In genomic region chr5:43273552-43273951, GRCh38 we compare ENCODE assay signal across 32 cellular contexts.
"Had no signal": no experiment of that assay in that cellular context is flagged by ENCODE, and none has a peak within 500 bp of the region (broad histone marks: within the 10 kb centered on the region; RNA-seq: fewer than 3 reads in every experiment).

No MANE protein-coding gene starts in this region.

- H3K27ac ChIP-seq: ascending aorta, cardiac muscle cell, colonic mucosa, dorsolateral prefrontal cortex, esophagus muscularis mucosa, foreskin keratinocyte, gastrocnemius medialis, heart left ventricle, VCaP had no signal

- H3K36me3 ChIP-seq: ascending aorta, breast epithelium, cardiac muscle cell, colonic mucosa, gastrocnemius medialis, heart left ventricle had no signal

- H3K4me3 ChIP-seq: ascending aorta, breast epithelium, cardiac muscle cell, colonic mucosa, dorsolateral prefrontal cortex, esophagus muscularis mucosa, gastrocnemius medialis, heart left ventricle had no signal

- H3K27me3 Mint-ChIP-seq: brain had no signal

- H3K36me3 Mint-ChIP-seq: activated naive CD4-positive, alpha-beta T cell treated with anti-CD3 and anti-CD28 coated beads, Interleukin-2, amount 10 ng/mL, durations not matched to agents 7 days and 5 days; activated naive CD8-positive, alpha-beta T cell treated with anti-CD3 and anti-CD28 coated beads, Interleukin-2, amount 10 ng/mL, durations not matched to agents 7 days and 5 days; WTC11 had no signal

- H3K27ac Mint-ChIP-seq: activated CD4-positive, alpha-beta T cell treated with anti-CD3 and anti-CD28 coated beads, Interleukin-2, amount 10 ng/mL, durations not matched to agents 7 days and 5 days; activated CD8-positive, alpha-beta T cell treated with anti-CD3 and anti-CD28 coated beads for 36 hours; activated naive CD4-positive, alpha-beta T cell treated with anti-CD3 and anti-CD28 coated beads, Interleukin-2, amount 50 U/mL, for 72 hours; activated naive CD8-positive, alpha-beta T cell treated with anti-CD3 and anti-CD28 coated beads, Interleukin-2, amount 10 ng/mL, durations not matched to agents 7 days and 5 days; activated T-helper 1 cell treated with anti-CD3 and anti-CD28 coated beads, Interleukin-12 subunit alpha, Interleukin-12 subunit beta, Interleukin-2, Interleukin-4 antibody, amounts not matched to agents 30 ng/mL and 10 ng/mL and 1 ng/mL, durations not matched to agents 14 hours and 24 hours and 36 hours; brain; dendritic cell treated with granulocyte-macrophage colony-stimulating factor and Interleukin-4, amounts not matched to agents 40 ng/mL and 50 ng/mL, for 4 days; endodermal cell; WTC11 had no signal

- ATAC-seq: activated CD8-positive, alpha-beta T cell treated with anti-CD3 and anti-CD28 coated beads for 36 hours; activated naive CD4-positive, alpha-beta T cell treated with anti-CD3 and anti-CD28 coated beads, Interleukin-2, amount 50 U/mL, for 72 hours; activated T-cell treated with anti-CD3 and anti-CD28 coated beads, Interleukin-2, amount 50 U/mL, for 4 hours; foreskin keratinocyte; gastrocnemius medialis; heart left ventricle had no signal

- H3K4me1 ChIP-seq: ascending aorta, breast epithelium, colonic mucosa, gastrocnemius medialis had no signal

- H3K27me3 ChIP-seq: ascending aorta, breast epithelium, cardiac muscle cell, colonic mucosa, dorsolateral prefrontal cortex, esophagus muscularis mucosa, foreskin keratinocyte, gastrocnemius medialis, heart left ventricle had no signal

- H3K9me3 Mint-ChIP-seq: activated CD4-positive, alpha-beta T cell treated with anti-CD3 and anti-CD28 coated beads, Interleukin-2, amount 10 ng/mL, durations not matched to agents 7 days and 5 days; activated CD8-positive, alpha-beta T cell treated with anti-CD3 and anti-CD28 coated beads for 36 hours; activated T-cell treated with anti-CD3 and anti-CD28 coated beads, Interleukin-2, amount 50 U/mL, for 4 hours; activated T-helper 1 cell treated with anti-CD3 and anti-CD28 coated beads, Interleukin-12 subunit alpha, Interleukin-12 subunit beta, Interleukin-2, Interleukin-4 antibody, amounts not matched to agents 30 ng/mL and 10 ng/mL and 1 ng/mL, durations not matched to agents 14 hours and 24 hours and 36 hours; dendritic cell treated with granulocyte-macrophage colony-stimulating factor and Interleukin-4, amounts not matched to agents 40 ng/mL and 50 ng/mL, for 4 days had no signal

- H3K4me1 Mint-ChIP-seq: activated CD4-positive, alpha-beta T cell treated with anti-CD3 and anti-CD28 coated beads, Interleukin-2, amount 10 ng/mL, durations not matched to agents 7 days and 5 days; activated naive CD4-positive, alpha-beta T cell treated with anti-CD3 and anti-CD28 coated beads, Interleukin-2, amount 10 ng/mL, durations not matched to agents 7 days and 5 days had no signal

- DNase-seq: activated CD4-positive, alpha-beta T cell treated with anti-CD3 and anti-CD28 coated beads for 1 hour; activated CD4-positive, alpha-beta T cell treated with anti-CD3 and anti-CD28 coated beads for 4 hours; activated CD4-positive, alpha-beta T cell treated with anti-CD3 and anti-CD28 coated beads, Interleukin-2, amount 10 ng/mL, durations not matched to agents 7 days and 5 days; activated CD4-positive, alpha-beta T cell treated with anti-CD3 and anti-CD28 coated beads, Interleukin-2, amount 50 U/mL, for 48 hours; activated CD8-positive, alpha-beta memory T cell treated with anti-CD3 and anti-CD28 coated beads for 24 hours; activated CD8-positive, alpha-beta T cell treated with anti-CD3 and anti-CD28 coated beads for 36 hours; activated gamma-delta T cell; activated naive CD4-positive, alpha-beta T cell; activated naive CD4-positive, alpha-beta T cell treated with anti-CD3 and anti-CD28 coated beads, Interleukin-2, amount 10 ng/mL, durations not matched to agents 7 days and 5 days; activated naive CD8-positive, alpha-beta T cell treated with anti-CD3 and anti-CD28 coated beads, Interleukin-2, amount 10 ng/mL, durations not matched to agents 7 days and 5 days; activated T-cell treated with anti-CD3 and anti-CD28 coated beads, Interleukin-2, amount 50 U/mL, for 4 hours; central memory CD4-positive, alpha-beta T cell; cerebellar nuclear complex; colonic mucosa; dorsolateral prefrontal cortex; effector memory CD4-positive, alpha-beta T cell; endodermal cell; foreskin keratinocyte; gastrocnemius medialis; glutamatergic neuron; heart left ventricle; T-helper 2 cell had no signal

- H3K9me3 ChIP-seq: ascending aorta, colonic mucosa, gastrocnemius medialis had no signal

- H3K4me3 Mint-ChIP-seq: activated CD4-positive, alpha-beta T cell treated with anti-CD3 and anti-CD28 coated beads, Interleukin-2, amount 10 ng/mL, durations not matched to agents 7 days and 5 days; activated CD8-positive, alpha-beta T cell treated with anti-CD3 and anti-CD28 coated beads for 36 hours; activated naive CD4-positive, alpha-beta T cell treated with anti-CD3 and anti-CD28 coated beads, Interleukin-2, amount 10 ng/mL, durations not matched to agents 7 days and 5 days; activated naive CD8-positive, alpha-beta T cell treated with anti-CD3 and anti-CD28 coated beads, Interleukin-2, amount 10 ng/mL, durations not matched to agents 7 days and 5 days; activated T-cell treated with anti-CD3 and anti-CD28 coated beads, Interleukin-2, amount 50 U/mL, for 4 hours; activated T-helper 1 cell treated with anti-CD3 and anti-CD28 coated beads, Interleukin-12 subunit alpha, Interleukin-12 subunit beta, Interleukin-2, Interleukin-4 antibody, amounts not matched to agents 30 ng/mL and 10 ng/mL and 1 ng/mL, durations not matched to agents 14 hours and 24 hours and 36 hours; brain; dendritic cell treated with granulocyte-macrophage colony-stimulating factor and Interleukin-4, amounts not matched to agents 40 ng/mL and 50 ng/mL, for 4 days; endodermal cell; WTC11 had no signal
